Comparison of ENCODE assay signal across 1 cellular context in genomic region chr15:40160689-40161688, GRCh38.
TF ChIP-seq lines count a peak whose summit lies in the region.

Gene BUB1B, plus strand, starts transcription at chr15:40161069. Its CDS starts 152 bp downstream, at chr15:40161221.

TF ChIP-seq in K562, 482 proteins besides CTCF, POLR2A, EP300 and RAD21 (continued from another document and continues in another):
- TF ChIP-seq ARID4B (CRISPR knock-in tag; IDR thresholded peaks at IDR 0.05), result peak; percentile 97
- TF ChIP-seq CSDE1 (IDR thresholded peaks at IDR 0.05), result no peak
- TF ChIP-seq PPARD (CRISPR knock-in tag; IDR thresholded peaks at IDR 0.05), result no peak
- no peak for TF ChIP-seq ZNF717 (CRISPR knock-in tag; IDR thresholded peaks at IDR 0.05)
- peak; percentile 99 for TF ChIP-seq SAP30 (IDR thresholded peaks at IDR 0.05; ENCODE audit: borderline replicate concordance, insufficient read depth, low read depth, low read length, poor library complexity, severe bottlenecking)
- no peak; a peak in 1 of 4 replicates for TF ChIP-seq MAZ (CRISPR knock-in tag; conservative IDR thresholded peaks at IDR 0.05 in 1 of 2, IDR thresholded peaks at IDR 0.05 in 1 of 2)
- TF ChIP-seq SMAD2 (IDR thresholded peaks at IDR 0.05; ENCODE audit: low read depth, low read length), result no peak
- TF ChIP-seq GTF2E2 (tag; IDR thresholded peaks at IDR 0.05), result 0 out of 2 replicates have a peak, but pooled peaks have one; percentile 11
- peak; percentile 99 for TF ChIP-seq HCFC1 (IDR thresholded peaks at IDR 0.05; ENCODE audit: low read depth, low read length)
- TF ChIP-seq PATZ1 (CRISPR knock-in tag; IDR thresholded peaks at IDR 0.05; ENCODE audit: borderline replicate concordance), result no peak
- TF ChIP-seq TBP (optimal IDR thresholded peaks at IDR 0.05; ENCODE audit: low read depth, low read length), result peak; percentile 77
- TF ChIP-seq ZC3H11A (IDR thresholded peaks at IDR 0.05; ENCODE audit: low read depth, low read length), result no peak
- TF ChIP-seq HNRNPL (IDR thresholded peaks at IDR 0.05; ENCODE audit: low read depth, low read length), result no peak
- TF ChIP-seq POU5F1 (IDR thresholded peaks at IDR 0.05; ENCODE audit: borderline replicate concordance, low read depth, low read length, partially characterized antibody), result peak; percentile 85
- no peak for TF ChIP-seq EHMT2 (IDR thresholded peaks at IDR 0.05)
- TF ChIP-seq ZNF3 (CRISPR knock-in tag; IDR thresholded peaks at IDR 0.05), result no peak
- TF ChIP-seq ESRRB (CRISPR knock-in tag; IDR thresholded peaks at IDR 0.05; ENCODE audit: borderline replicate concordance), result no peak
- TF ChIP-seq ZNF77 (CRISPR knock-in tag; IDR thresholded peaks at IDR 0.05), result no peak
- TF ChIP-seq ETS2 (tag; IDR thresholded peaks at IDR 0.05; ENCODE audit: borderline replicate concordance, poor library complexity, severe bottlenecking), result no peak
- TF ChIP-seq SP2 (IDR thresholded peaks at IDR 0.05; ENCODE audit: extremely low read depth, low read depth, low read length, poor library complexity, severe bottlenecking), result no peak
- TF ChIP-seq L3MBTL2 (IDR thresholded peaks at IDR 0.05), result peak; percentile 81
- no peak for TF ChIP-seq TCF7L2 (IDR thresholded peaks at IDR 0.05; ENCODE audit: low read depth, low read length)
- TF ChIP-seq ZBTB40 (IDR thresholded peaks at IDR 0.05), result peak; percentile 56; the same call in 1 of the 2 replicates
- no peak for TF ChIP-seq ZBTB40 (CRISPR knock-in tag; IDR thresholded peaks at IDR 0.05)
- TF ChIP-seq ZNF778 (CRISPR knock-in tag; IDR thresholded peaks at IDR 0.05), result no peak
- no peak for TF ChIP-seq BCLAF1 (IDR thresholded peaks at IDR 0.05; ENCODE audit: borderline replicate concordance in 1 of 2, control insufficient read depth in 1 of 2, low read depth in 2 of 2, low read length in 1 of 2)
- TF ChIP-seq TFAM (CRISPR knock-in tag; conservative IDR thresholded peaks at IDR 0.05), result no peak
- TF ChIP-seq SMARCA5 (IDR thresholded peaks at IDR 0.05), result no peak
- TF ChIP-seq GTF2B (IDR thresholded peaks at IDR 0.05; ENCODE audit: extremely low read depth, insufficient read length), result no peak
- no peak for TF ChIP-seq BRCA1 (IDR thresholded peaks at IDR 0.05)
- no peak for TF ChIP-seq BRCA1 (CRISPR knock-in tag; IDR thresholded peaks at IDR 0.05)
- no peak for TF ChIP-seq ZNF668 (CRISPR knock-in tag; IDR thresholded peaks at IDR 0.05)
- no peak for TF ChIP-seq SAFB (IDR thresholded peaks at IDR 0.05; ENCODE audit: borderline replicate concordance, low read depth, low read length)
- TF ChIP-seq ZNF699 (CRISPR knock-in tag; IDR thresholded peaks at IDR 0.05; ENCODE audit: insufficient replicate concordance), result no peak
- TF ChIP-seq RBBP5 (IDR thresholded peaks at IDR 0.05; ENCODE audit: borderline replicate concordance, insufficient read depth, low read length, poor library complexity, severe bottlenecking), result peak; percentile 76
- peak; percentile 90; the same call in 1 of the 2 replicates for TF ChIP-seq PHF8 (IDR thresholded peaks at IDR 0.05; ENCODE audit: borderline replicate concordance, low read length)
- no peak for TF ChIP-seq FOXA1 (IDR thresholded peaks at IDR 0.05; ENCODE audit: borderline replicate concordance)
- 0 out of 2 replicates have a peak, but pooled peaks have one; percentile 43 for TF ChIP-seq PHTF2 (CRISPR knock-in tag; IDR thresholded peaks at IDR 0.05)
- TF ChIP-seq ZNF133 (CRISPR knock-in tag; IDR thresholded peaks at IDR 0.05), result no peak
- TF ChIP-seq CHAMP1 (IDR thresholded peaks at IDR 0.05), result no peak; the same call in 1 of the 2 replicates
- no peak for TF ChIP-seq ZNF24 (IDR thresholded peaks at IDR 0.05)
- peak; percentile 83 for TF ChIP-seq MAX (CRISPR knock-in tag; IDR thresholded peaks at IDR 0.05)
